In genomic region chr11:108431370-108431769, GRCh38 we compare ENCODE assay signal across 8 cellular contexts. TPM values are rescaled to one million over a fixed set of nuclear protein-coding genes. Genes with fewer than 3 reads are reported as not detected.
"Had no signal": no experiment of that assay in that cellular context is flagged by ENCODE, and none has a peak within 500 bp of the region (broad histone marks: within the 10 kb centered on the region; RNA-seq: fewer than 3 reads in every experiment).

No MANE protein-coding gene starts in this region.

- FAIRE-seq: HepG2, HTR-8/SVneo, K562 had no signal

- H3K4me3 ChIP-seq: K562 had no signal

- DNase-seq: IMR-90, KBM-7, KG1 had no signal

- H3K27ac ChIP-seq: HL-60 had no signal

- ATAC-seq: HepG2, K562 had no signal

RNA-seq across cellular contexts. Expression of gene C11orf65, which starts 36.0 kb away (rescaled TPM):
- total RNA-seq: HT1080 had no signal
